In the genomic region with DNA sequence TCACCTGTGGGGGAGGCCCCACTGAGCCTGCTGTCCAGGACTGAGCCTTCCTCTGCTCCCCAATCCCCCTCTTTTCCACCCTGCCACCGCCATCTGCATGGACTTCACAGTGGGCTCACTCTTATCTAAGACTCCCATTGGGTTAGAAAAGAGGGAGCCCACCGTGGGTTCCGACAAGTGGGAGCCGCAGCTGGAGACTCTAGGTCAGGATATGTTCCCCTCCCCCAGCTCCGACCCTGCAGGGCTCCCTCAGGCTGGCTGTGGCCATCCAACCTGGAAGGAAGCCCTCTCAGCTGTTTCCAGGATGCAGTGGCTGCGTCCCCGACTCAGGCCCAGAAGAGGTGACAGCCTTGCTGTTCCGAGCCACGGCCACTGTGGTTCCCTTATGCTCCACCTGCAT, we compare ENCODE assay signal across 3 cellular contexts.
A peak's percentile ranks its signal among the peaks of the same experiment; 100 is the strongest.
TF ChIP-seq lines count a peak whose summit lies in the region.

No MANE protein-coding gene starts in this region.

TF ChIP-seq in A549, 52 proteins besides CTCF, POLR2A, EP300 and RAD21:
- TF ChIP-seq GATA3 (IDR thresholded peaks at IDR 0.05; ENCODE audit: borderline replicate concordance) (no peak), MYC (IDR thresholded peaks at IDR 0.05; ENCODE audit: borderline replicate concordance, low read length) (no peak), FOSL2 (IDR thresholded peaks at IDR 0.05) (no peak), FOSL2 (CRISPR knock-in tag; IDR thresholded peaks at IDR 0.05) (no peak)
- TF ChIP-seq, protein P1, sequence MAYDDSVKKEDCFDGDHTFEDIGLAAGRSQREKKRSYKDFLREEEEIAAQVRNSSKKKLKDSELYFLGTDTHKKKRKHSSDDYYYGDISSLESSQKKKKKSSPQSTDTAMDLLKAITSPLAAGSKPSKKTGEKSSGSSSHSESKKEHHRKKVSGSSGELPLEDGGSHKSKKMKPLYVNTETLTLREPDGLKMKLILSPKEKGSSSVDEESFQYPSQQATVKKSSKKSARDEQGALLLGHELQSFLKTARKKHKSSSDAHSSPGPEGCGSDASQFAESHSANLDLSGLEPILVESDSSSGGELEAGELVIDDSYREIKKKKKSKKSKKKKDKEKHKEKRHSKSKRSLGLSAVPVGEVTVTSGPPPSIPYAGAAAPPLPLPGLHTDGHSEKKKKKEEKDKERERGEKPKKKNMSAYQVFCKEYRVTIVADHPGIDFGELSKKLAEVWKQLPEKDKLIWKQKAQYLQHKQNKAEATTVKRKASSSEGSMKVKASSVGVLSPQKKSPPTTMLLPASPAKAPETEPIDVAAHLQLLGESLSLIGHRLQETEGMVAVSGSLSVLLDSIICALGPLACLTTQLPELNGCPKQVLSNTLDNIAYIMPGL (CRISPR knock-in tag; IDR thresholded peaks at IDR 0.05; ENCODE audit: borderline replicate concordance) = no peak

TF ChIP-seq in GM23338, 12 proteins besides CTCF, POLR2A, EP300 and RAD21 (continues in another document):
- TF ChIP-seq, protein P2, sequence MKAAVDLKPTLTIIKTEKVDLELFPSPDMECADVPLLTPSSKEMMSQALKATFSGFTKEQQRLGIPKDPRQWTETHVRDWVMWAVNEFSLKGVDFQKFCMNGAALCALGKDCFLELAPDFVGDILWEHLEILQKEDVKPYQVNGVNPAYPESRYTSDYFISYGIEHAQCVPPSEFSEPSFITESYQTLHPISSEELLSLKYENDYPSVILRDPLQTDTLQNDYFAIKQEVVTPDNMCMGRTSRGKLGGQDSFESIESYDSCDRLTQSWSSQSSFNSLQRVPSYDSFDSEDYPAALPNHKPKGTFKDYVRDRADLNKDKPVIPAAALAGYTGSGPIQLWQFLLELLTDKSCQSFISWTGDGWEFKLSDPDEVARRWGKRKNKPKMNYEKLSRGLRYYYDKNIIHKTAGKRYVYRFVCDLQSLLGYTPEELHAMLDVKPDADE (IDR thresholded peaks at IDR 0.05) = no peak
- TF ChIP-seq STAT1 (IDR thresholded peaks at IDR 0.05; ENCODE audit: unreplicated experiment) = no peak
- no peak for TF ChIP-seq EZH2phosphoT487 (IDR thresholded peaks at IDR 0.05; ENCODE audit: unreplicated experiment)
- TF ChIP-seq ZNF114 (CRISPR knock-in tag; IDR thresholded peaks at IDR 0.05) = no peak
- TF ChIP-seq NANOG (IDR thresholded peaks at IDR 0.05; ENCODE audit: borderline replicate concordance) = no peak
- TF ChIP-seq CREB1 (CRISPR knock-in tag; IDR thresholded peaks at IDR 0.05; ENCODE audit: low read depth) = no peak
- TF ChIP-seq EZH2 (IDR thresholded peaks at IDR 0.05; ENCODE audit: low read depth, unreplicated experiment) = no peak
- no peak for TF ChIP-seq POLR2AphosphoS5 (IDR thresholded peaks at IDR 0.05; ENCODE audit: low read depth)
- TF ChIP-seq, protein P3, sequence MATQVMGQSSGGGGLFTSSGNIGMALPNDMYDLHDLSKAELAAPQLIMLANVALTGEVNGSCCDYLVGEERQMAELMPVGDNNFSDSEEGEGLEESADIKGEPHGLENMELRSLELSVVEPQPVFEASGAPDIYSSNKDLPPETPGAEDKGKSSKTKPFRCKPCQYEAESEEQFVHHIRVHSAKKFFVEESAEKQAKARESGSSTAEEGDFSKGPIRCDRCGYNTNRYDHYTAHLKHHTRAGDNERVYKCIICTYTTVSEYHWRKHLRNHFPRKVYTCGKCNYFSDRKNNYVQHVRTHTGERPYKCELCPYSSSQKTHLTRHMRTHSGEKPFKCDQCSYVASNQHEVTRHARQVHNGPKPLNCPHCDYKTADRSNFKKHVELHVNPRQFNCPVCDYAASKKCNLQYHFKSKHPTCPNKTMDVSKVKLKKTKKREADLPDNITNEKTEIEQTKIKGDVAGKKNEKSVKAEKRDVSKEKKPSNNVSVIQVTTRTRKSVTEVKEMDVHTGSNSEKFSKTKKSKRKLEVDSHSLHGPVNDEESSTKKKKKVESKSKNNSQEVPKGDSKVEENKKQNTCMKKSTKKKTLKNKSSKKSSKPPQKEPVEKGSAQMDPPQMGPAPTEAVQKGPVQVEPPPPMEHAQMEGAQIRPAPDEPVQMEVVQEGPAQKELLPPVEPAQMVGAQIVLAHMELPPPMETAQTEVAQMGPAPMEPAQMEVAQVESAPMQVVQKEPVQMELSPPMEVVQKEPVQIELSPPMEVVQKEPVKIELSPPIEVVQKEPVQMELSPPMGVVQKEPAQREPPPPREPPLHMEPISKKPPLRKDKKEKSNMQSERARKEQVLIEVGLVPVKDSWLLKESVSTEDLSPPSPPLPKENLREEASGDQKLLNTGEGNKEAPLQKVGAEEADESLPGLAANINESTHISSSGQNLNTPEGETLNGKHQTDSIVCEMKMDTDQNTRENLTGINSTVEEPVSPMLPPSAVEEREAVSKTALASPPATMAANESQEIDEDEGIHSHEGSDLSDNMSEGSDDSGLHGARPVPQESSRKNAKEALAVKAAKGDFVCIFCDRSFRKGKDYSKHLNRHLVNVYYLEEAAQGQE (IDR thresholded peaks at IDR 0.05; ENCODE audit: unreplicated experiment) = no peak

TF ChIP-seq in K562, 482 proteins besides CTCF, POLR2A, EP300 and RAD21:
- TF ChIP-seq, protein P4, sequence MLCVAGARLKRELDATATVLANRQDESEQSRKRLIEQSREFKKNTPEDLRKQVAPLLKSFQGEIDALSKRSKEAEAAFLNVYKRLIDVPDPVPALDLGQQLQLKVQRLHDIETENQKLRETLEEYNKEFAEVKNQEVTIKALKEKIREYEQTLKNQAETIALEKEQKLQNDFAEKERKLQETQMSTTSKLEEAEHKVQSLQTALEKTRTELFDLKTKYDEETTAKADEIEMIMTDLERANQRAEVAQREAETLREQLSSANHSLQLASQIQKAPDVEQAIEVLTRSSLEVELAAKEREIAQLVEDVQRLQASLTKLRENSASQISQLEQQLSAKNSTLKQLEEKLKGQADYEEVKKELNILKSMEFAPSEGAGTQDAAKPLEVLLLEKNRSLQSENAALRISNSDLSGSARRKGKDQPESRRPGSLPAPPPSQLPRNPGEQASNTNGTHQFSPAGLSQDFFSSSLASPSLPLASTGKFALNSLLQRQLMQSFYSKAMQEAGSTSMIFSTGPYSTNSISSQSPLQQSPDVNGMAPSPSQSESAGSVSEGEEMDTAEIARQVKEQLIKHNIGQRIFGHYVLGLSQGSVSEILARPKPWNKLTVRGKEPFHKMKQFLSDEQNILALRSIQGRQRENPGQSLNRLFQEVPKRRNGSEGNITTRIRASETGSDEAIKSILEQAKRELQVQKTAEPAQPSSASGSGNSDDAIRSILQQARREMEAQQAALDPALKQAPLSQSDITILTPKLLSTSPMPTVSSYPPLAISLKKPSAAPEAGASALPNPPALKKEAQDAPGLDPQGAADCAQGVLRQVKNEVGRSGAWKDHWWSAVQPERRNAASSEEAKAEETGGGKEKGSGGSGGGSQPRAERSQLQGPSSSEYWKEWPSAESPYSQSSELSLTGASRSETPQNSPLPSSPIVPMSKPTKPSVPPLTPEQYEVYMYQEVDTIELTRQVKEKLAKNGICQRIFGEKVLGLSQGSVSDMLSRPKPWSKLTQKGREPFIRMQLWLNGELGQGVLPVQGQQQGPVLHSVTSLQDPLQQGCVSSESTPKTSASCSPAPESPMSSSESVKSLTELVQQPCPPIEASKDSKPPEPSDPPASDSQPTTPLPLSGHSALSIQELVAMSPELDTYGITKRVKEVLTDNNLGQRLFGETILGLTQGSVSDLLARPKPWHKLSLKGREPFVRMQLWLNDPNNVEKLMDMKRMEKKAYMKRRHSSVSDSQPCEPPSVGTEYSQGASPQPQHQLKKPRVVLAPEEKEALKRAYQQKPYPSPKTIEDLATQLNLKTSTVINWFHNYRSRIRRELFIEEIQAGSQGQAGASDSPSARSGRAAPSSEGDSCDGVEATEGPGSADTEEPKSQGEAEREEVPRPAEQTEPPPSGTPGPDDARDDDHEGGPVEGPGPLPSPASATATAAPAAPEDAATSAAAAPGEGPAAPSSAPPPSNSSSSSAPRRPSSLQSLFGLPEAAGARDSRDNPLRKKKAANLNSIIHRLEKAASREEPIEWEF (CRISPR knock-in tag; IDR thresholded peaks at IDR 0.05) = no peak
- TF ChIP-seq DACH1 (IDR thresholded peaks at IDR 0.05; ENCODE audit: partially characterized antibody) (peak; percentile 15), STAT5A (IDR thresholded peaks at IDR 0.05; ENCODE audit: borderline replicate concordance, low read length) (no peak), ZFX (CRISPR knock-in tag; IDR thresholded peaks at IDR 0.05) (peak; percentile 31), CAMTA2 (CRISPR knock-in tag; conservative IDR thresholded peaks at IDR 0.05) (0 out of 2 replicates have a peak, but pooled peaks have one; percentile 5), SNRNP70 (optimal IDR thresholded peaks at IDR 0.05; ENCODE audit: low read depth, low read length) (peak; percentile 39), FOXK1 (CRISPR knock-in tag; IDR thresholded peaks at IDR 0.05; ENCODE audit: borderline replicate concordance) (no peak), KDM5B (IDR thresholded peaks at IDR 0.05; ENCODE audit: insufficient replicate concordance, low read depth, low read length) (no peak), CHCHD3 (CRISPR knock-in tag; IDR thresholded peaks at IDR 0.05) (no peak), NR2C2 (CRISPR knock-in tag; IDR thresholded peaks at IDR 0.05) (no peak), NR2C2 (tag; IDR thresholded peaks at IDR 0.05) (no peak), ZNF23 (CRISPR knock-in tag; IDR thresholded peaks at IDR 0.05) (no peak), CBFB (CRISPR knock-in tag; IDR thresholded peaks at IDR 0.05) (no peak), ZNF41 (CRISPR knock-in tag; conservative IDR thresholded peaks at IDR 0.05) (no peak), SRSF9 (IDR thresholded peaks at IDR 0.05; ENCODE audit: borderline replicate concordance, low read depth, low read length) (no peak), ZNF561 (CRISPR knock-in tag; conservative IDR thresholded peaks at IDR 0.05) (no peak)
- TF ChIP-seq, protein P5, sequence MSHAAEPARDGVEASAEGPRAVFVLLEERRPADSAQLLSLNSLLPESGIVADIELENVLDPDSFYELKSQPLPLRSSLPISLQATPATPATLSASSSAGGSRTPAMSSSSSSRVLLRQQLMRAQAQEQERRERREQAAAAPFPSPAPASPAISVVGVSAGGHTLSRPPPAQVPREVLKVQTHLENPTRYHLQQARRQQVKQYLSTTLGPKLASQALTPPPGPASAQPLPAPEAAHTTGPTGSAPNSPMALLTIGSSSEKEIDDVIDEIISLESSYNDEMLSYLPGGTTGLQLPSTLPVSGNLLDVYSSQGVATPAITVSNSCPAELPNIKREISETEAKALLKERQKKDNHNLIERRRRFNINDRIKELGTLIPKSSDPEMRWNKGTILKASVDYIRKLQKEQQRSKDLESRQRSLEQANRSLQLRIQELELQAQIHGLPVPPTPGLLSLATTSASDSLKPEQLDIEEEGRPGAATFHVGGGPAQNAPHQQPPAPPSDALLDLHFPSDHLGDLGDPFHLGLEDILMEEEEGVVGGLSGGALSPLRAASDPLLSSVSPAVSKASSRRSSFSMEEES (CRISPR knock-in tag; IDR thresholded peaks at IDR 0.05) = no peak
- TF ChIP-seq, protein P6, sequence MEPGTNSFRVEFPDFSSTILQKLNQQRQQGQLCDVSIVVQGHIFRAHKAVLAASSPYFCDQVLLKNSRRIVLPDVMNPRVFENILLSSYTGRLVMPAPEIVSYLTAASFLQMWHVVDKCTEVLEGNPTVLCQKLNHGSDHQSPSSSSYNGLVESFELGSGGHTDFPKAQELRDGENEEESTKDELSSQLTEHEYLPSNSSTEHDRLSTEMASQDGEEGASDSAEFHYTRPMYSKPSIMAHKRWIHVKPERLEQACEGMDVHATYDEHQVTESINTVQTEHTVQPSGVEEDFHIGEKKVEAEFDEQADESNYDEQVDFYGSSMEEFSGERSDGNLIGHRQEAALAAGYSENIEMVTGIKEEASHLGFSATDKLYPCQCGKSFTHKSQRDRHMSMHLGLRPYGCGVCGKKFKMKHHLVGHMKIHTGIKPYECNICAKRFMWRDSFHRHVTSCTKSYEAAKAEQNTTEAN (CRISPR knock-in tag; IDR thresholded peaks at IDR 0.05) = peak; percentile 4; the same call in 1 of the 2 replicates
